ENCODE assay signal across 29 cellular contexts in genomic region chr9:87189006-87189405, GRCh38.
"Had no signal": no experiment of that assay in that cellular context is flagged by ENCODE, and none has a peak within 500 bp of the region (broad histone marks: within the 10 kb centered on the region; RNA-seq: fewer than 3 reads in every experiment).

No MANE protein-coding gene starts in this region.

- H3K9me3 Mint-ChIP-seq: activated CD4-positive, alpha-beta T cell treated with anti-CD3 and anti-CD28 coated beads, Interleukin-2, amount 10 ng/mL, durations not matched to agents 24 days and 14 days; activated naive CD4-positive, alpha-beta T cell treated with anti-CD3 and anti-CD28 coated beads, Interleukin-2, amount 50 U/mL, for 72 hours; activated naive CD8-positive, alpha-beta T cell treated with anti-CD3 and anti-CD28 coated beads, Interleukin-2, amount 50 U/mL, for 24 hours; activated T-cell treated with anti-CD3 and anti-CD28 coated beads, Interleukin-2, amount 50 U/mL, for 24 hours; activated T-helper 1 cell treated with anti-CD3 and anti-CD28 coated beads, Interleukin-12 subunit alpha, Interleukin-12 subunit beta, Interleukin-2, Interleukin-4 antibody, amounts not matched to agents 30 ng/mL and 10 ng/mL and 1 ng/mL, durations not matched to agents 14 hours and 24 hours and 36 hours; central memory CD8-positive, alpha-beta T cell; T-helper 1 cell treated with Interleukin-12 subunit alpha and Interleukin-12 subunit beta and Interleukin-4 antibody, amounts not matched to agents 30 μg/mL and 1 μg/mL, for 36 hours; WTC11 had no signal

- DNase-seq: activated CD4-positive, alpha-beta T cell treated with anti-CD3 and anti-CD28 coated beads, Interleukin-2, amount 10 ng/mL, durations not matched to agents 24 days and 14 days; activated CD4-positive, alpha-beta T cell treated with anti-CD3 and anti-CD28 coated beads, Interleukin-2, amount 50 U/mL, for 48 hours; activated CD4-positive, CD25-positive, alpha-beta regulatory T cell treated with anti-CD3 and anti-CD28 coated beads, Interleukin-2, amount 50 U/mL, for 72 hours; activated CD8-positive, alpha-beta memory T cell treated with anti-CD3 and anti-CD28 coated beads, Interleukin-2, amount 10 ng/mL, durations not matched to agents 7 days and 5 days; activated effector memory CD4-positive, alpha-beta T cell treated with Interleukin-2 at 50 U/mL for 16 hours; activated naive CD4-positive, alpha-beta T cell; activated naive CD8-positive, alpha-beta T cell treated with anti-CD3 and anti-CD28 coated beads, Interleukin-2, amount 50 U/mL, for 24 hours; activated T-cell treated with anti-CD3 and anti-CD28 coated beads, Interleukin-2, amount 50 U/mL, for 24 hours; amygdala; MM.1S; NCI-H1105 treated with DMSO at 0.1 percent for 48 hours; NCI-H1436 treated with DMSO at 0.1 percent for 48 hours; NCI-H187; NCI-H2081; NCI-H510A treated with DMSO at 0.1 percent for 48 hours; NCI-H69; NK-92 treated with Interleukin-12 subunit alpha and Interleukin-12 subunit beta, amount 100 ng/mL, for 24 hours; Peyer's patch; Right ventricle myocardium superior; SJCRH30; SW 1271; T-helper 9 cell had no signal

- ATAC-seq: activated CD8-positive, alpha-beta memory T cell treated with anti-CD3 and anti-CD28 coated beads, Interleukin-2, amount 10 ng/mL, durations not matched to agents 7 days and 5 days; activated naive CD4-positive, alpha-beta T cell treated with anti-CD3 and anti-CD28 coated beads, Interleukin-2, amount 50 U/mL, for 72 hours; activated naive CD8-positive, alpha-beta T cell treated with anti-CD3 and anti-CD28 coated beads, Interleukin-2, amount 50 U/mL, for 24 hours; SK-N-SH treated with all-trans-retinoic acid at 6 μM for 48 hours; WTC11 had no signal

- H3K36me3 Mint-ChIP-seq: activated CD8-positive, alpha-beta memory T cell treated with anti-CD3 and anti-CD28 coated beads, Interleukin-2, amount 10 ng/mL, durations not matched to agents 7 days and 5 days; activated naive CD4-positive, alpha-beta T cell treated with anti-CD3 and anti-CD28 coated beads, Interleukin-2, amount 50 U/mL, for 72 hours; brain; WTC11 had no signal

- H3K27me3 Mint-ChIP-seq: brain had no signal

- H3K4me3 Mint-ChIP-seq: activated CD4-positive, alpha-beta T cell treated with anti-CD3 and anti-CD28 coated beads, Interleukin-2, amount 10 ng/mL, durations not matched to agents 24 days and 14 days; activated CD8-positive, alpha-beta memory T cell treated with anti-CD3 and anti-CD28 coated beads, Interleukin-2, amount 10 ng/mL, durations not matched to agents 7 days and 5 days; activated naive CD8-positive, alpha-beta T cell treated with anti-CD3 and anti-CD28 coated beads, Interleukin-2, amount 50 U/mL, for 24 hours; activated T-cell treated with anti-CD3 and anti-CD28 coated beads, Interleukin-2, amount 50 U/mL, for 24 hours; activated T-helper 1 cell treated with anti-CD3 and anti-CD28 coated beads, Interleukin-12 subunit alpha, Interleukin-12 subunit beta, Interleukin-2, Interleukin-4 antibody, amounts not matched to agents 30 ng/mL and 10 ng/mL and 1 ng/mL, durations not matched to agents 14 hours and 24 hours and 36 hours; brain; central memory CD8-positive, alpha-beta T cell; T-helper 1 cell treated with Interleukin-12 subunit alpha and Interleukin-12 subunit beta and Interleukin-4 antibody, amounts not matched to agents 30 μg/mL and 1 μg/mL, for 36 hours; WTC11 had no signal

- H3K4me1 Mint-ChIP-seq: activated CD4-positive, alpha-beta T cell treated with anti-CD3 and anti-CD28 coated beads, Interleukin-2, amount 10 ng/mL, durations not matched to agents 24 days and 14 days; activated CD8-positive, alpha-beta memory T cell treated with anti-CD3 and anti-CD28 coated beads, Interleukin-2, amount 10 ng/mL, durations not matched to agents 7 days and 5 days; activated naive CD8-positive, alpha-beta T cell treated with anti-CD3 and anti-CD28 coated beads, Interleukin-2, amount 50 U/mL, for 24 hours; central memory CD8-positive, alpha-beta T cell had no signal

- H3K27ac Mint-ChIP-seq: activated CD4-positive, alpha-beta T cell treated with anti-CD3 and anti-CD28 coated beads, Interleukin-2, amount 10 ng/mL, durations not matched to agents 24 days and 14 days; activated CD8-positive, alpha-beta memory T cell treated with anti-CD3 and anti-CD28 coated beads, Interleukin-2, amount 10 ng/mL, durations not matched to agents 7 days and 5 days; activated naive CD4-positive, alpha-beta T cell treated with anti-CD3 and anti-CD28 coated beads, Interleukin-2, amount 50 U/mL, for 72 hours; activated naive CD8-positive, alpha-beta T cell treated with anti-CD3 and anti-CD28 coated beads, Interleukin-2, amount 50 U/mL, for 24 hours; activated T-cell treated with anti-CD3 and anti-CD28 coated beads, Interleukin-2, amount 50 U/mL, for 24 hours; activated T-helper 1 cell treated with anti-CD3 and anti-CD28 coated beads, Interleukin-12 subunit alpha, Interleukin-12 subunit beta, Interleukin-2, Interleukin-4 antibody, amounts not matched to agents 30 ng/mL and 10 ng/mL and 1 ng/mL, durations not matched to agents 14 hours and 24 hours and 36 hours; brain; T-helper 1 cell treated with Interleukin-12 subunit alpha and Interleukin-12 subunit beta and Interleukin-4 antibody, amounts not matched to agents 30 μg/mL and 1 μg/mL, for 36 hours; WTC11 had no signal

- H3K4me3 ChIP-seq: Peyer's patch, SJCRH30 had no signal
